In the genomic region with DNA sequence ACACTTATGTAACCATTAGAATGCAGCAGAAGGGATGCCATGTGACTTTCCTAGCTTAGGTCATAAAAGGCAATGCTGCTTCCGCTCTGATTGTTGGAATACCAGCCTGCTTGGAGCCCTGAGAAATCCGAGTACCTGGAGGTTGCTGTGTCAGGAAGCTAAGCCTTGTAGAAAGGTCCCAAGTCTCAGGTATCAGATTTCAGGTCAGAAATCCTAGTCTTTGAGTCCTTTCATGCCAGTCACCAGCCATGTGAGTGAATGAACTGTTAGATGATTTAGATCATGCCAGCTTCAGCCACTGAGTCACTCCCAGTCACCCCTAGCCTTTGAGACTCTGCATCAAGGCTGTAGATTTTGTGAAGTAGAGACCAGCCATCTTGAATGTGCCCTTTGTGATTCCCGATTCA, we compare ENCODE assay signal across 1 cellular context.
TF ChIP-seq lines count a peak whose summit lies in the region.

No MANE protein-coding gene starts in this region.

TF ChIP-seq in IMR-90, 13 proteins besides CTCF, POLR2A, EP300 and RAD21:
- TF ChIP-seq SMC3 (IDR thresholded peaks at IDR 0.05; ENCODE audit: low read depth, low read length) (no peak), RCOR1 (IDR thresholded peaks at IDR 0.05; ENCODE audit: insufficient replicate concordance, low read length) (no peak), BHLHE40 (IDR thresholded peaks at IDR 0.05; ENCODE audit: low read depth, low read length) (no peak), USF2 (IDR thresholded peaks at IDR 0.05; ENCODE audit: low read depth, low read length) (no peak), CHD1 (IDR thresholded peaks at IDR 0.05; ENCODE audit: low read depth, low read length) (no peak), MAFK (IDR thresholded peaks at IDR 0.05; ENCODE audit: low read depth, low read length) (no peak), FOS (IDR thresholded peaks at IDR 0.05; ENCODE audit: low read depth, low read length) (no peak)
